In genomic region chr9:35956646-35957045, GRCh38 we compare ENCODE assay signal across 40 cellular contexts. TPM values are rescaled to one million over a fixed set of nuclear protein-coding genes. Genes with fewer than 3 reads are reported as not detected.
"Had no signal": no experiment of that assay in that cellular context is flagged by ENCODE, and none has a peak within 500 bp of the region (broad histone marks: within the 10 kb centered on the region; RNA-seq: fewer than 3 reads in every experiment).

No MANE protein-coding gene starts in this region.

- H3K27ac ChIP-seq: adrenal gland, ascending aorta, breast epithelium, cardiac muscle cell, colonic mucosa, epithelial cell of prostate, esophagus squamous epithelium, gastroesophageal sphincter, heart right ventricle had no signal

- H3K4me3 Mint-ChIP-seq: activated CD4-positive, alpha-beta memory T cell treated with anti-CD3 and anti-CD28 coated beads for 36 hours; activated CD8-positive, alpha-beta memory T cell treated with anti-CD3 and anti-CD28 coated beads, Interleukin-2, amount 10 ng/mL, durations not matched to agents 7 days and 5 days; activated CD8-positive, alpha-beta T cell treated with anti-CD3 and anti-CD28 coated beads, Interleukin-2, amount 10 ng/mL, durations not matched to agents 7 days and 5 days; activated naive CD4-positive, alpha-beta T cell treated with anti-CD3 and anti-CD28 coated beads for 36 hours; activated naive CD4-positive, alpha-beta T cell treated with anti-CD3 and anti-CD28 coated beads, Interleukin-2, amount 50 U/mL, for 24 hours; activated naive CD8-positive, alpha-beta T cell treated with anti-CD3 and anti-CD28 coated beads for 36 hours; activated naive CD8-positive, alpha-beta T cell treated with anti-CD3 and anti-CD28 coated beads, Interleukin-2, amount 50 U/mL, for 24 hours; activated T-helper 1 cell treated with anti-CD3 and anti-CD28 coated beads, Interleukin-12 subunit alpha, Interleukin-12 subunit beta, Interleukin-2, Interleukin-4 antibody, amounts not matched to agents 30 ng/mL and 10 ng/mL and 1 ng/mL, durations not matched to agents 14 hours and 24 hours and 36 hours; brain; T-helper 17 cell; T-helper 2 cell treated with Interferon-gamma antibody and Interleukin-4, amounts not matched to agents 5 μg/mL and 100 μg/mL, for 36 hours had no signal

- H3K9me3 Mint-ChIP-seq: activated CD4-positive, alpha-beta memory T cell treated with anti-CD3 and anti-CD28 coated beads for 36 hours; activated naive CD4-positive, alpha-beta T cell treated with anti-CD3 and anti-CD28 coated beads for 36 hours; activated naive CD4-positive, alpha-beta T cell treated with anti-CD3 and anti-CD28 coated beads, Interleukin-2, amount 50 U/mL, for 24 hours; activated naive CD8-positive, alpha-beta T cell treated with anti-CD3 and anti-CD28 coated beads for 36 hours; activated naive CD8-positive, alpha-beta T cell treated with anti-CD3 and anti-CD28 coated beads, Interleukin-2, amount 50 U/mL, for 24 hours; activated T-helper 1 cell treated with anti-CD3 and anti-CD28 coated beads, Interleukin-12 subunit alpha, Interleukin-12 subunit beta, Interleukin-2, Interleukin-4 antibody, amounts not matched to agents 30 ng/mL and 10 ng/mL and 1 ng/mL, durations not matched to agents 14 hours and 24 hours and 36 hours; activated T-helper 2 cell treated with anti-CD3 and anti-CD28 coated beads, Interferon-gamma antibody, Interleukin-2, Interleukin-4, amounts not matched to agents 10 μg/mL and 5 μg/mL and 100 μg/mL, durations not matched to agents 14 hours and 24 hours and 36 hours; brain; T-helper 2 cell treated with Interferon-gamma antibody and Interleukin-4, amounts not matched to agents 5 μg/mL and 100 μg/mL, for 36 hours had no signal

- H3K9me3 ChIP-seq: adrenal gland, ascending aorta, breast epithelium, colonic mucosa, esophagus squamous epithelium, gastroesophageal sphincter, heart right ventricle had no signal

- H3K36me3 ChIP-seq: adrenal gland, ascending aorta, breast epithelium, cardiac muscle cell, colonic mucosa, esophagus squamous epithelium, gastroesophageal sphincter, heart right ventricle had no signal

- H3K4me1 ChIP-seq: adrenal gland, ascending aorta, breast epithelium, colonic mucosa, esophagus squamous epithelium, gastroesophageal sphincter had no signal

- ATAC-seq: activated CD8-positive, alpha-beta memory T cell treated with anti-CD3 and anti-CD28 coated beads, Interleukin-2, amount 10 ng/mL, durations not matched to agents 7 days and 5 days; activated CD8-positive, alpha-beta T cell treated with anti-CD3 and anti-CD28 coated beads, Interleukin-2, amount 10 ng/mL, durations not matched to agents 7 days and 5 days; activated naive CD8-positive, alpha-beta T cell treated with anti-CD3 and anti-CD28 coated beads, Interleukin-2, amount 50 U/mL, for 24 hours; gastroesophageal sphincter; heart right ventricle; T-helper 17 cell had no signal

- H3K4me1 Mint-ChIP-seq: activated CD8-positive, alpha-beta memory T cell treated with anti-CD3 and anti-CD28 coated beads, Interleukin-2, amount 10 ng/mL, durations not matched to agents 7 days and 5 days; activated naive CD8-positive, alpha-beta T cell treated with anti-CD3 and anti-CD28 coated beads, Interleukin-2, amount 50 U/mL, for 24 hours had no signal

- FAIRE-seq: endometrium had no signal

- H3K36me3 Mint-ChIP-seq: activated CD4-positive, alpha-beta memory T cell treated with anti-CD3 and anti-CD28 coated beads for 36 hours; activated CD8-positive, alpha-beta memory T cell treated with anti-CD3 and anti-CD28 coated beads, Interleukin-2, amount 10 ng/mL, durations not matched to agents 7 days and 5 days; activated naive CD4-positive, alpha-beta T cell treated with anti-CD3 and anti-CD28 coated beads, Interleukin-2, amount 50 U/mL, for 24 hours; activated naive CD8-positive, alpha-beta T cell treated with anti-CD3 and anti-CD28 coated beads for 36 hours; brain had no signal

- H3K27me3 Mint-ChIP-seq: activated naive CD4-positive, alpha-beta T cell treated with anti-CD3 and anti-CD28 coated beads, Interleukin-2, amount 50 U/mL, for 24 hours; activated naive CD8-positive, alpha-beta T cell treated with anti-CD3 and anti-CD28 coated beads for 36 hours had no signal

- H3K27me3 ChIP-seq: ascending aorta, breast epithelium, colonic mucosa, heart right ventricle had no signal

- H3K27ac Mint-ChIP-seq: activated CD4-positive, alpha-beta memory T cell treated with anti-CD3 and anti-CD28 coated beads for 36 hours; activated CD8-positive, alpha-beta memory T cell treated with anti-CD3 and anti-CD28 coated beads, Interleukin-2, amount 10 ng/mL, durations not matched to agents 7 days and 5 days; activated CD8-positive, alpha-beta T cell treated with anti-CD3 and anti-CD28 coated beads, Interleukin-2, amount 10 ng/mL, durations not matched to agents 7 days and 5 days; activated naive CD4-positive, alpha-beta T cell treated with anti-CD3 and anti-CD28 coated beads for 36 hours; activated naive CD4-positive, alpha-beta T cell treated with anti-CD3 and anti-CD28 coated beads, Interleukin-2, amount 50 U/mL, for 24 hours; activated naive CD8-positive, alpha-beta T cell treated with anti-CD3 and anti-CD28 coated beads for 36 hours; activated naive CD8-positive, alpha-beta T cell treated with anti-CD3 and anti-CD28 coated beads, Interleukin-2, amount 50 U/mL, for 24 hours; activated T-helper 1 cell treated with anti-CD3 and anti-CD28 coated beads, Interleukin-12 subunit alpha, Interleukin-12 subunit beta, Interleukin-2, Interleukin-4 antibody, amounts not matched to agents 30 ng/mL and 10 ng/mL and 1 ng/mL, durations not matched to agents 14 hours and 24 hours and 36 hours; activated T-helper 2 cell treated with anti-CD3 and anti-CD28 coated beads, Interferon-gamma antibody, Interleukin-2, Interleukin-4, amounts not matched to agents 10 μg/mL and 5 μg/mL and 100 μg/mL, durations not matched to agents 14 hours and 24 hours and 36 hours; brain; T-helper 17 cell; T-helper 2 cell treated with Interferon-gamma antibody and Interleukin-4, amounts not matched to agents 5 μg/mL and 100 μg/mL, for 36 hours had no signal

- H3K4me3 ChIP-seq: adrenal gland, ascending aorta, breast epithelium, cardiac muscle cell, colonic mucosa, esophagus squamous epithelium, gastroesophageal sphincter, heart right ventricle had no signal

- DNase-seq: activated CD4-positive, alpha-beta memory T cell treated with anti-CD3 and anti-CD28 coated beads for 36 hours; activated CD4-positive, alpha-beta T cell treated with anti-CD3 and anti-CD28 coated beads for 1 hour; activated CD4-positive, alpha-beta T cell treated with anti-CD3 and anti-CD28 coated beads for 48 hours; activated CD8-positive, alpha-beta memory T cell treated with anti-CD3 and anti-CD28 coated beads, Interleukin-2, amount 10 ng/mL, durations not matched to agents 7 days and 5 days; activated CD8-positive, alpha-beta memory T cell treated with anti-CD3 and anti-CD28 coated beads, Interleukin-2, amount 50 U/mL, for 4 hours; activated CD8-positive, alpha-beta T cell treated with anti-CD3 and anti-CD28 coated beads, Interleukin-2, amount 10 ng/mL, durations not matched to agents 7 days and 5 days; activated effector memory CD4-positive, alpha-beta T cell treated with anti-CD3 and anti-CD28 coated beads, Interleukin-2, amount 50 U/mL, for 16 hours; activated naive CD4-positive, alpha-beta T cell treated with anti-CD3 and anti-CD28 coated beads for 36 hours; activated naive CD8-positive, alpha-beta T cell treated with anti-CD3 and anti-CD28 coated beads for 36 hours; activated naive CD8-positive, alpha-beta T cell treated with anti-CD3 and anti-CD28 coated beads, Interleukin-2, amount 50 U/mL, for 24 hours; activated T-cell treated with anti-CD3 and anti-CD28 coated beads, Interleukin-2, amount 50 U/mL, for 1 hour; activated T-cell treated with anti-CD3 and anti-CD28 coated beads, Interleukin-2, amount 50 U/mL, for 48 hours; adrenal gland; central memory CD4-positive, alpha-beta T cell; cerebellar nuclear complex; colonic mucosa; effector CD8-positive, alpha-beta T cell; esophagus squamous epithelium; foreskin melanocyte; heart right ventricle; T-helper 1 cell; T-helper 17 cell; T1000 had no signal

RNA-seq across cellular contexts. Expression of gene OR2S2, which starts 1.3 kb away (rescaled TPM):
- total RNA-seq: activated CD4-positive, alpha-beta memory T cell treated with anti-CD3 and anti-CD28 coated beads for 36 hours; activated CD8-positive, alpha-beta memory T cell treated with anti-CD3 and anti-CD28 coated beads for 36 hours; activated CD8-positive, alpha-beta memory T cell treated with anti-CD3 and anti-CD28 coated beads, Interleukin-2, amount 10 ng/mL, durations not matched to agents 7 days and 5 days; activated CD8-positive, alpha-beta T cell treated with anti-CD3 and anti-CD28 coated beads, Interleukin-2, amount 10 ng/mL, durations not matched to agents 7 days and 5 days; activated naive CD4-positive, alpha-beta T cell treated with anti-CD3 and anti-CD28 coated beads for 36 hours; activated naive CD8-positive, alpha-beta T cell treated with anti-CD3 and anti-CD28 coated beads for 36 hours; activated T-helper 1 cell treated with anti-CD3 and anti-CD28 coated beads, Interleukin-12 subunit alpha, Interleukin-12 subunit beta, Interleukin-2, Interleukin-4 antibody, amounts not matched to agents 30 ng/mL and 10 ng/mL and 1 ng/mL, durations not matched to agents 14 hours and 24 hours and 36 hours; activated T-helper 2 cell treated with anti-CD3 and anti-CD28 coated beads, Interferon-gamma antibody, Interleukin-2, Interleukin-4, amounts not matched to agents 10 μg/mL and 5 μg/mL and 100 μg/mL, durations not matched to agents 14 hours and 24 hours and 36 hours; adrenal gland; ascending aorta; breast epithelium; cardiac muscle cell; colonic mucosa; dermis microvascular lymphatic vessel endothelial cell; endothelial cell of umbilical vein; esophagus squamous epithelium; gastroesophageal sphincter; glomerular endothelial cell; heart right ventricle; T-helper 17 cell had no signal
- polyA plus RNA-seq: adrenal gland, cardiac muscle cell, endothelial cell of umbilical vein, esophagus, heart right ventricle had no signal

RNA-seq across cellular contexts. Expression of gene SPAAR, which starts 47.4 kb away (rescaled TPM):
- total RNA-seq: activated CD4-positive, alpha-beta memory T cell treated with anti-CD3 and anti-CD28 coated beads for 36 hours; activated CD8-positive, alpha-beta memory T cell treated with anti-CD3 and anti-CD28 coated beads for 36 hours; activated CD8-positive, alpha-beta memory T cell treated with anti-CD3 and anti-CD28 coated beads, Interleukin-2, amount 10 ng/mL, durations not matched to agents 7 days and 5 days; activated CD8-positive, alpha-beta T cell treated with anti-CD3 and anti-CD28 coated beads, Interleukin-2, amount 10 ng/mL, durations not matched to agents 7 days and 5 days; activated naive CD4-positive, alpha-beta T cell treated with anti-CD3 and anti-CD28 coated beads for 36 hours; activated naive CD8-positive, alpha-beta T cell treated with anti-CD3 and anti-CD28 coated beads for 36 hours; activated T-helper 1 cell treated with anti-CD3 and anti-CD28 coated beads, Interleukin-12 subunit alpha, Interleukin-12 subunit beta, Interleukin-2, Interleukin-4 antibody, amounts not matched to agents 30 ng/mL and 10 ng/mL and 1 ng/mL, durations not matched to agents 14 hours and 24 hours and 36 hours; activated T-helper 2 cell treated with anti-CD3 and anti-CD28 coated beads, Interferon-gamma antibody, Interleukin-2, Interleukin-4, amounts not matched to agents 10 μg/mL and 5 μg/mL and 100 μg/mL, durations not matched to agents 14 hours and 24 hours and 36 hours; fibroblast of villous mesenchyme; T-helper 17 cell had no signal

RNA-seq across cellular contexts. Expression of gene HRCT1, which starts 50.6 kb away (rescaled TPM):
- total RNA-seq: activated CD4-positive, alpha-beta memory T cell treated with anti-CD3 and anti-CD28 coated beads for 36 hours; activated CD8-positive, alpha-beta memory T cell treated with anti-CD3 and anti-CD28 coated beads for 36 hours; activated CD8-positive, alpha-beta memory T cell treated with anti-CD3 and anti-CD28 coated beads, Interleukin-2, amount 10 ng/mL, durations not matched to agents 7 days and 5 days; activated CD8-positive, alpha-beta T cell treated with anti-CD3 and anti-CD28 coated beads, Interleukin-2, amount 10 ng/mL, durations not matched to agents 7 days and 5 days; activated naive CD4-positive, alpha-beta T cell treated with anti-CD3 and anti-CD28 coated beads for 36 hours; activated naive CD8-positive, alpha-beta T cell treated with anti-CD3 and anti-CD28 coated beads for 36 hours; activated T-helper 1 cell treated with anti-CD3 and anti-CD28 coated beads, Interleukin-12 subunit alpha, Interleukin-12 subunit beta, Interleukin-2, Interleukin-4 antibody, amounts not matched to agents 30 ng/mL and 10 ng/mL and 1 ng/mL, durations not matched to agents 14 hours and 24 hours and 36 hours; activated T-helper 2 cell treated with anti-CD3 and anti-CD28 coated beads, Interferon-gamma antibody, Interleukin-2, Interleukin-4, amounts not matched to agents 10 μg/mL and 5 μg/mL and 100 μg/mL, durations not matched to agents 14 hours and 24 hours and 36 hours; cardiac muscle cell; T-helper 17 cell had no signal
- polyA plus RNA-seq: cardiac muscle cell had no signal
